Comparison of ENCODE assay signal across 34 cellular contexts in genomic region chr6:44145839-44146238, GRCh38. TPM values are rescaled to one million over a fixed set of nuclear protein-coding genes. Genes with fewer than 3 reads are reported as not detected.
"Had no signal": no experiment of that assay in that cellular context is flagged by ENCODE, and none has a peak within 500 bp of the region (broad histone marks: within the 10 kb centered on the region; RNA-seq: fewer than 3 reads in every experiment).

No MANE protein-coding gene starts in this region.

- DNase-seq: activated CD4-positive, alpha-beta T cell treated with anti-CD3 and anti-CD28 coated beads, Interleukin-2, amount 10 ng/mL, durations not matched to agents 24 days and 14 days; activated CD4-positive, alpha-beta T cell treated with anti-CD3 and anti-CD28 coated beads, Interleukin-2, amount 50 U/mL, for 4 hours; activated gamma-delta T cell treated with Interleukin-2 at 50 U/mL for 16 hours; activated naive CD4-positive, alpha-beta T cell treated with anti-CD3 and anti-CD28 coated beads, Interleukin-2, amount 50 U/mL, for 16 hours; activated naive CD8-positive, alpha-beta T cell treated with anti-CD3 and anti-CD28 coated beads for 36 hours; activated T-cell treated with anti-CD3 and anti-CD28 coated beads, Interleukin-2, amount 50 U/mL, for 4 hours; amniotic stem cell; aorta; brain microvascular endothelial cell; central memory CD4-positive, alpha-beta T cell; Karpas-422; KBM-7; NCI-H1105; NCI-H1417 treated with DMSO at 0.1 percent for 48 hours; NCI-H187 treated with DMSO at 0.1 percent for 48 hours; NCI-H2081; NCI-H2171 treated with DMSO at 0.1 percent for 48 hours; NCI-H2227 treated with DMSO at 0.1 percent for 48 hours; NCI-H446; NCI-H510A treated with DMSO at 0.1 percent for 48 hours; NCI-H526 treated with DMSO at 0.1 percent for 48 hours; NCI-H82; RPMI8226; SIG-M5; T-cell had no signal

- H3K27me3 Mint-ChIP-seq: activated CD4-positive, alpha-beta T cell treated with anti-CD3 and anti-CD28 coated beads, Interleukin-2, amount 10 ng/mL, durations not matched to agents 24 days and 14 days; activated naive CD8-positive, alpha-beta T cell treated with anti-CD3 and anti-CD28 coated beads for 36 hours; IgD-negative memory B cell; T-cell had no signal

- H3K4me3 Mint-ChIP-seq: activated CD4-positive, alpha-beta T cell treated with anti-CD3 and anti-CD28 coated beads, Interleukin-2, amount 10 ng/mL, durations not matched to agents 24 days and 14 days; activated naive CD8-positive, alpha-beta T cell treated with anti-CD3 and anti-CD28 coated beads for 36 hours; activated T-cell treated with anti-CD3 and anti-CD28 coated beads, Interleukin-2, amount 50 U/mL, for 4 hours; activated T-helper 1 cell treated with anti-CD3 and anti-CD28 coated beads, Interleukin-12 subunit alpha, Interleukin-12 subunit beta, Interleukin-2, Interleukin-4 antibody, amounts not matched to agents 30 ng/mL and 10 ng/mL and 1 ng/mL, durations not matched to agents 14 hours and 24 hours and 36 hours; IgD-negative memory B cell; T-cell; T-helper 2 cell treated with Interferon-gamma antibody and Interleukin-4, amounts not matched to agents 5 μg/mL and 100 μg/mL, for 36 hours had no signal

- H3K4me1 Mint-ChIP-seq: activated naive CD8-positive, alpha-beta T cell treated with anti-CD3 and anti-CD28 coated beads for 36 hours; IgD-negative memory B cell had no signal

- ATAC-seq: activated T-cell treated with anti-CD3 and anti-CD28 coated beads, Interleukin-2, amount 50 U/mL, for 4 hours; Panc1; Right ventricle myocardium inferior; SK-N-SH treated with all-trans-retinoic acid at 6 μM for 48 hours; T-cell had no signal

- H3K9me3 Mint-ChIP-seq: activated CD4-positive, alpha-beta T cell treated with anti-CD3 and anti-CD28 coated beads, Interleukin-2, amount 10 ng/mL, durations not matched to agents 24 days and 14 days; activated naive CD8-positive, alpha-beta T cell treated with anti-CD3 and anti-CD28 coated beads for 36 hours; activated T-cell treated with anti-CD3 and anti-CD28 coated beads, Interleukin-2, amount 50 U/mL, for 4 hours; activated T-helper 1 cell treated with anti-CD3 and anti-CD28 coated beads, Interleukin-12 subunit alpha, Interleukin-12 subunit beta, Interleukin-2, Interleukin-4 antibody, amounts not matched to agents 30 ng/mL and 10 ng/mL and 1 ng/mL, durations not matched to agents 14 hours and 24 hours and 36 hours; IgD-negative memory B cell; T-cell; T-helper 2 cell treated with Interferon-gamma antibody and Interleukin-4, amounts not matched to agents 5 μg/mL and 100 μg/mL, for 36 hours had no signal

- H3K27ac ChIP-seq: brain microvascular endothelial cell had no signal

- H3K27me3 ChIP-seq: brain microvascular endothelial cell had no signal

- H3K27ac Mint-ChIP-seq: activated CD4-positive, alpha-beta T cell treated with anti-CD3 and anti-CD28 coated beads, Interleukin-2, amount 10 ng/mL, durations not matched to agents 24 days and 14 days; activated naive CD8-positive, alpha-beta T cell treated with anti-CD3 and anti-CD28 coated beads for 36 hours; activated T-helper 1 cell treated with anti-CD3 and anti-CD28 coated beads, Interleukin-12 subunit alpha, Interleukin-12 subunit beta, Interleukin-2, Interleukin-4 antibody, amounts not matched to agents 30 ng/mL and 10 ng/mL and 1 ng/mL, durations not matched to agents 14 hours and 24 hours and 36 hours; T-cell; T-helper 2 cell treated with Interferon-gamma antibody and Interleukin-4, amounts not matched to agents 5 μg/mL and 100 μg/mL, for 36 hours had no signal

RNA-seq across cellular contexts. Expression of gene CAPN11, which starts 12.8 kb away (rescaled TPM):
- total RNA-seq: activated T-helper 1 cell treated with anti-CD3 and anti-CD28 coated beads, Interleukin-12 subunit alpha, Interleukin-12 subunit beta, Interleukin-2, Interleukin-4 antibody, amounts not matched to agents 30 ng/mL and 10 ng/mL and 1 ng/mL, durations not matched to agents 14 hours and 24 hours and 36 hours; cerebellum; MCF 10A; SK-MEL-5 had no signal
- polyA plus RNA-seq: IgD-negative memory B cell had no signal
